ENCODE assay signal across 1 cellular context in genomic region chr20:661474-662288, GRCh38.
TF ChIP-seq lines count a peak whose summit lies in the region.

No MANE protein-coding gene starts in this region.

TF ChIP-seq in HepG2, 621 proteins besides CTCF, POLR2A, EP300 and RAD21 (continued from another document and continues in another):
- TF ChIP-seq ZNF770 (CRISPR knock-in tag; IDR thresholded peaks at IDR 0.05), result no peak
- TF ChIP-seq REXO4 (CRISPR knock-in tag; IDR thresholded peaks at IDR 0.05; ENCODE audit: borderline replicate concordance), result no peak
- TF ChIP-seq ZNF468 (CRISPR knock-in tag; IDR thresholded peaks at IDR 0.05), result no peak
- TF ChIP-seq HNRNPK (IDR thresholded peaks at IDR 0.05; ENCODE audit: low read depth, low read length, poor library complexity, severe bottlenecking), result peak; percentile 49
- no peak for TF ChIP-seq NCOR1 (IDR thresholded peaks at IDR 0.05; ENCODE audit: borderline replicate concordance, low read length)
- TF ChIP-seq ZNF589 (CRISPR knock-in tag; conservative IDR thresholded peaks at IDR 0.05), result no peak
- 0 out of 2 replicates have a peak, but pooled peaks have one; percentile 30 for TF ChIP-seq ZNF710 (CRISPR knock-in tag; IDR thresholded peaks at IDR 0.05; ENCODE audit: borderline replicate concordance)
- TF ChIP-seq PHF8 (CRISPR knock-in tag; IDR thresholded peaks at IDR 0.05), result peak; percentile 63
- TF ChIP-seq SIN3A (IDR thresholded peaks at IDR 0.05; ENCODE audit: borderline replicate concordance, low read depth, low read length), result no peak
- peak; percentile 50; the same call in 1 of the 2 replicates for TF ChIP-seq MAX (IDR thresholded peaks at IDR 0.05)
- no peak for TF ChIP-seq MAZ (IDR thresholded peaks at IDR 0.05; ENCODE audit: borderline replicate concordance, low read depth, low read length)
- TF ChIP-seq MAZ (CRISPR knock-in tag; IDR thresholded peaks at IDR 0.05; ENCODE audit: low read depth), result 0 out of 2 replicates have a peak, but pooled peaks have one; percentile 33
- TF ChIP-seq, protein P1, sequence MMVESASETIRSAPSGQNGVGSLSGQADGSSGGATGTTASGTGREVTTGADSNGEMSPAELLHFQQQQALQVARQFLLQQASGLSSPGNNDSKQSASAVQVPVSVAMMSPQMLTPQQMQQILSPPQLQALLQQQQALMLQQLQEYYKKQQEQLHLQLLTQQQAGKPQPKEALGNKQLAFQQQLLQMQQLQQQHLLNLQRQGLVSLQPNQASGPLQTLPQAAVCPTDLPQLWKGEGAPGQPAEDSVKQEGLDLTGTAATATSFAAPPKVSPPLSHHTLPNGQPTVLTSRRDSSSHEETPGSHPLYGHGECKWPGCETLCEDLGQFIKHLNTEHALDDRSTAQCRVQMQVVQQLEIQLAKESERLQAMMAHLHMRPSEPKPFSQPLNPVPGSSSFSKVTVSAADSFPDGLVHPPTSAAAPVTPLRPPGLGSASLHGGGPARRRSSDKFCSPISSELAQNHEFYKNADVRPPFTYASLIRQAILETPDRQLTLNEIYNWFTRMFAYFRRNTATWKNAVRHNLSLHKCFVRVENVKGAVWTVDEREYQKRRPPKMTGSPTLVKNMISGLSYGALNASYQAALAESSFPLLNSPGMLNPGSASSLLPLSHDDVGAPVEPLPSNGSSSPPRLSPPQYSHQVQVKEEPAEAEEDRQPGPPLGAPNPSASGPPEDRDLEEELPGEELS (CRISPR knock-in tag; IDR thresholded peaks at IDR 0.05), result no peak
- TF ChIP-seq TCF7 (IDR thresholded peaks at IDR 0.05; ENCODE audit: low read depth), result no peak
- TF ChIP-seq KDM2A (CRISPR knock-in tag; IDR thresholded peaks at IDR 0.05; ENCODE audit: borderline replicate concordance, low read depth), result 0 out of 2 replicates have a peak, but pooled peaks have one; percentile 35
- TF ChIP-seq ZNF547 (CRISPR knock-in tag; IDR thresholded peaks at IDR 0.05), result peak; percentile 31; the same call in 1 of the 2 replicates
- TF ChIP-seq ZNF10 (CRISPR knock-in tag; IDR thresholded peaks at IDR 0.05; ENCODE audit: borderline replicate concordance, low read depth), result no peak
- TF ChIP-seq, protein P2, sequence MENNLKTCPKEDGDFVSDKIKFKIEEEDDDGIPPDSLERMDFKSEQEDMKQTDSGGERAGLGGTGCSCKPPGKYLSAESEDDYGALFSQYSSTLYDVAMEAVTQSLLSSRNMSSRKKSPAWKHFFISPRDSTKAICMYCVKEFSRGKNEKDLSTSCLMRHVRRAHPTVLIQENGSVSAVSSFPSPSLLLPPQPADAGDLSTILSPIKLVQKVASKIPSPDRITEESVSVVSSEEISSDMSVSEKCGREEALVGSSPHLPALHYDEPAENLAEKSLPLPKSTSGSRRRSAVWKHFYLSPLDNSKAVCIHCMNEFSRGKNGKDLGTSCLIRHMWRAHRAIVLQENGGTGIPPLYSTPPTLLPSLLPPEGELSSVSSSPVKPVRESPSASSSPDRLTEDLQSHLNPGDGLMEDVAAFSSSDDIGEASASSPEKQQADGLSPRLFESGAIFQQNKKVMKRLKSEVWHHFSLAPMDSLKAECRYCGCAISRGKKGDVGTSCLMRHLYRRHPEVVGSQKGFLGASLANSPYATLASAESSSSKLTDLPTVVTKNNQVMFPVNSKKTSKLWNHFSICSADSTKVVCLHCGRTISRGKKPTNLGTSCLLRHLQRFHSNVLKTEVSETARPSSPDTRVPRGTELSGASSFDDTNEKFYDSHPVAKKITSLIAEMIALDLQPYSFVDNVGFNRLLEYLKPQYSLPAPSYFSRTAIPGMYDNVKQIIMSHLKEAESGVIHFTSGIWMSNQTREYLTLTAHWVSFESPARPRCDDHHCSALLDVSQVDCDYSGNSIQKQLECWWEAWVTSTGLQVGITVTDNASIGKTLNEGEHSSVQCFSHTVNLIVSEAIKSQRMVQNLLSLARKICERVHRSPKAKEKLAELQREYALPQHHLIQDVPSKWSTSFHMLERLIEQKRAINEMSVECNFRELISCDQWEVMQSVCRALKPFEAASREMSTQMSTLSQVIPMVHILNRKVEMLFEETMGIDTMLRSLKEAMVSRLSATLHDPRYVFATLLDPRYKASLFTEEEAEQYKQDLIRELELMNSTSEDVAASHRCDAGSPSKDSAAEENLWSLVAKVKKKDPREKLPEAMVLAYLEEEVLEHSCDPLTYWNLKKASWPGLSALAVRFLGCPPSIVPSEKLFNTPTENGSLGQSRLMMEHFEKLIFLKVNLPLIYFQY (CRISPR knock-in tag; IDR thresholded peaks at IDR 0.05; ENCODE audit: borderline replicate concordance), result no peak
- TF ChIP-seq SPEN (CRISPR knock-in tag; IDR thresholded peaks at IDR 0.05; ENCODE audit: low read depth), result no peak
- TF ChIP-seq POLR2AphosphoS5 (IDR thresholded peaks at IDR 0.05; ENCODE audit: low read depth, low read length), result no peak
- TF ChIP-seq KDM5B (CRISPR knock-in tag; IDR thresholded peaks at IDR 0.05; ENCODE audit: borderline replicate concordance), result peak; percentile 58; the same call in 1 of the 2 replicates
- TF ChIP-seq ELF1 (CRISPR knock-in tag; IDR thresholded peaks at IDR 0.05), result no peak
- no peak for TF ChIP-seq ZNF782 (CRISPR knock-in tag; IDR thresholded peaks at IDR 0.05; ENCODE audit: borderline replicate concordance)
- TF ChIP-seq TAF1 (CRISPR knock-in tag; IDR thresholded peaks at IDR 0.05), result peak; percentile 31; the same call in 1 of the 2 replicates
- no peak for TF ChIP-seq MXD3 (CRISPR knock-in tag; IDR thresholded peaks at IDR 0.05)
- no peak for TF ChIP-seq ZNF260 (CRISPR knock-in tag; IDR thresholded peaks at IDR 0.05; ENCODE audit: borderline replicate concordance, low read depth)
- TF ChIP-seq SP2 (CRISPR knock-in tag; IDR thresholded peaks at IDR 0.05), result no peak
- no peak for TF ChIP-seq ZFAT (CRISPR knock-in tag; conservative IDR thresholded peaks at IDR 0.05)
- TF ChIP-seq ATF7-NPFF (CRISPR knock-in tag; IDR thresholded peaks at IDR 0.05; ENCODE audit: low read depth), result 0 out of 2 replicates have a peak, but pooled peaks have one; percentile 50
- no peak for TF ChIP-seq STAT6 (CRISPR knock-in tag; IDR thresholded peaks at IDR 0.05; ENCODE audit: borderline replicate concordance)
- TF ChIP-seq ZFY (CRISPR knock-in tag; IDR thresholded peaks at IDR 0.05), result peak; percentile 55
- TF ChIP-seq AGO1 (IDR thresholded peaks at IDR 0.05; ENCODE audit: low read depth, low read length, poor library complexity, severe bottlenecking), result peak; percentile 21
- TF ChIP-seq ZNF20 (CRISPR knock-in tag; IDR thresholded peaks at IDR 0.05), result no peak
- TF ChIP-seq ZNF33A (CRISPR knock-in tag; IDR thresholded peaks at IDR 0.05; ENCODE audit: borderline replicate concordance), result no peak
- no peak for TF ChIP-seq HMGXB3 (CRISPR knock-in tag; IDR thresholded peaks at IDR 0.05; ENCODE audit: borderline replicate concordance)
- no peak for TF ChIP-seq ZNF576 (CRISPR knock-in tag; IDR thresholded peaks at IDR 0.05)
- no peak for TF ChIP-seq YY1 (IDR thresholded peaks at IDR 0.05; ENCODE audit: insufficient read depth, insufficient replicate concordance, low read depth, low read length)
- TF ChIP-seq HOXA7 (CRISPR knock-in tag; IDR thresholded peaks at IDR 0.05), result no peak
- TF ChIP-seq ZBTB14 (CRISPR knock-in tag; IDR thresholded peaks at IDR 0.05), result no peak
- TF ChIP-seq GATA4 (IDR thresholded peaks at IDR 0.05; ENCODE audit: borderline replicate concordance, low read depth), result no peak
